1 cellular context compared by ENCODE assay signal in the genomic region with DNA sequence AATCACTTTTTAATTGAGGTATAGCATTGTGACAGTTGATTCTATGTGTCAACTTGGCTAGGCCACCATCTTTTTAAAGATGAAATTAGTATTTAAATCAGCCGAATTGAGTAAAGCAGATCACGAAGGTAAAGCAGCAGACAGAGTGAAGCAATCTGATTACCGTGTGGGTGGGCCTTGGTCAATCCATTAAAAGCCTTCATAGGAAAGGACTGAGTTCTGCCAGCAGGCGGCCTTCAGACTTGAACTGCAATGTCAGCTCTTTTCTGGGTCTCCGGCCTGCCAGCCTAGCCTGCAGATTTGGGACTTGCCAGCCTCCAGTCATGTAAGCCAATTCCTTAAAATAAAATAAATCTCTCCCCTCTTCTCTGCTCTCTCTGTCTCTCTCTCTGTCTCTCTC.
A peak's percentile ranks its signal among the peaks of the same experiment; 100 is the strongest.
TF ChIP-seq lines count a peak whose summit lies in the region.

No MANE protein-coding gene starts in this region.

TF ChIP-seq in K562, 482 proteins besides CTCF, POLR2A, EP300 and RAD21 (continued from another document):
- TF ChIP-seq, protein P1, sequence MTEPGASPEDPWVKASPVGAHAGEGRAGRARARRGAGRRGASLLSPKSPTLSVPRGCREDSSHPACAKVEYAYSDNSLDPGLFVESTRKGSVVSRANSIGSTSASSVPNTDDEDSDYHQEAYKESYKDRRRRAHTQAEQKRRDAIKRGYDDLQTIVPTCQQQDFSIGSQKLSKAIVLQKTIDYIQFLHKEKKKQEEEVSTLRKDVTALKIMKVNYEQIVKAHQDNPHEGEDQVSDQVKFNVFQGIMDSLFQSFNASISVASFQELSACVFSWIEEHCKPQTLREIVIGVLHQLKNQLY (CRISPR knock-in tag; conservative IDR thresholded peaks at IDR 0.05), result no peak
- TF ChIP-seq CEBPG (CRISPR knock-in tag; IDR thresholded peaks at IDR 0.05) (peak; percentile 46; the same call in 1 of the 2 replicates), CEBPG (tag; conservative IDR thresholded peaks at IDR 0.05 in 1 of 2, IDR thresholded peaks at IDR 0.05 in 1 of 2) (peak; percentile 62 to 67; a peak in 3 of 4 replicates), ZNF239 (CRISPR knock-in tag; IDR thresholded peaks at IDR 0.05) (no peak), ZNF184 (CRISPR knock-in tag; IDR thresholded peaks at IDR 0.05) (no peak), ZNF316 (IDR thresholded peaks at IDR 0.05) (peak; percentile 99), ZNF311 (CRISPR knock-in tag; IDR thresholded peaks at IDR 0.05) (no peak), PHB (CRISPR knock-in tag; IDR thresholded peaks at IDR 0.05) (no peak), MAFK (IDR thresholded peaks at IDR 0.05; ENCODE audit: low read length) (peak; percentile 97), NCOR1 (IDR thresholded peaks at IDR 0.05) (no peak), NELFE (IDR thresholded peaks at IDR 0.05; ENCODE audit: insufficient read depth, insufficient read length) (no peak), EGR1 (conservative IDR thresholded peaks at IDR 0.05) (peak; percentile 32), C11orf30 (IDR thresholded peaks at IDR 0.05; ENCODE audit: low read depth) (peak; percentile 97)
- TF ChIP-seq, protein P2, sequence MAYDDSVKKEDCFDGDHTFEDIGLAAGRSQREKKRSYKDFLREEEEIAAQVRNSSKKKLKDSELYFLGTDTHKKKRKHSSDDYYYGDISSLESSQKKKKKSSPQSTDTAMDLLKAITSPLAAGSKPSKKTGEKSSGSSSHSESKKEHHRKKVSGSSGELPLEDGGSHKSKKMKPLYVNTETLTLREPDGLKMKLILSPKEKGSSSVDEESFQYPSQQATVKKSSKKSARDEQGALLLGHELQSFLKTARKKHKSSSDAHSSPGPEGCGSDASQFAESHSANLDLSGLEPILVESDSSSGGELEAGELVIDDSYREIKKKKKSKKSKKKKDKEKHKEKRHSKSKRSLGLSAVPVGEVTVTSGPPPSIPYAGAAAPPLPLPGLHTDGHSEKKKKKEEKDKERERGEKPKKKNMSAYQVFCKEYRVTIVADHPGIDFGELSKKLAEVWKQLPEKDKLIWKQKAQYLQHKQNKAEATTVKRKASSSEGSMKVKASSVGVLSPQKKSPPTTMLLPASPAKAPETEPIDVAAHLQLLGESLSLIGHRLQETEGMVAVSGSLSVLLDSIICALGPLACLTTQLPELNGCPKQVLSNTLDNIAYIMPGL (CRISPR knock-in tag; IDR thresholded peaks at IDR 0.05), result no peak
